In genomic region chr9:134187110-134187531, GRCh38 we compare ENCODE assay signal across 16 cellular contexts. TPM values are rescaled to one million over a fixed set of nuclear protein-coding genes. Genes with fewer than 3 reads are reported as not detected.
DNase-seq lines count a peak whose midpoint lies in the region; ATAC-seq, FAIRE-seq and TF ChIP-seq lines count a peak whose summit lies in the region.
"Had no signal": no experiment of that assay in that cellular context is flagged by ENCODE, and none has a peak within 500 bp of the region (broad histone marks: within the 10 kb centered on the region; RNA-seq: fewer than 3 reads in every experiment).

No MANE protein-coding gene starts in this region.

- H3K27me3 ChIP-seq in H1 (replicated peaks in 1 of 4; ENCODE audit: control insufficient read depth in 3 of 4, extremely low read depth in 1 of 4, insufficient read depth in 3 of 4, low read length in 3 of 4): peaks cover 0 to 8% (median 2%) of the 10 kb centered on the region in 4 experiments; a peak in 4 of 7 replicates
- H3K27me3 ChIP-seq: cardiac muscle cell had no signal

- TF ChIP-seq CTCF in activated CD8-positive, alpha-beta T cell treated with anti-CD3 and anti-CD28 coated beads for 36 hours (IDR thresholded peaks at IDR 0.05): no peak
- TF ChIP-seq CTCF in H1 (IDR thresholded peaks at IDR 0.05; ENCODE audit: control extremely low read depth in 1 of 3, insufficient read depth in 1 of 3, low read depth in 1 of 3, low read length in 3 of 3): no peak
- TF ChIP-seq CTCF in HFFc6 (IDR thresholded peaks at IDR 0.05): no peak

- no peak overlapping the region for H2BK120ac ChIP-seq in H1 (replicated peaks; ENCODE audit: low read depth, low read length)

- no peak overlapping the region for H3K4me3 Mint-ChIP-seq in activated CD8-positive, alpha-beta T cell treated with anti-CD3 and anti-CD28 coated beads for 36 hours
- H3K4me3 Mint-ChIP-seq in activated CD8-positive, alpha-beta T cell treated with anti-CD3 and anti-CD28 coated beads, Interleukin-2, amount 10 ng/mL, durations not matched to agents 7 days and 5 days: no peak overlapping the region
- H3K4me3 Mint-ChIP-seq in HFFc6: no peak overlapping the region
- no peak overlapping the region for H3K4me3 Mint-ChIP-seq in activated CD8-positive, alpha-beta memory T cell treated with anti-CD3 and anti-CD28 coated beads, Interleukin-2, amount 10 ng/mL, durations not matched to agents 7 days and 5 days
- H3K4me3 Mint-ChIP-seq: H9; stimulated activated effector memory CD8-positive, alpha-beta T cell treated with anti-CD3 and anti-CD28 coated beads, Interleukin-12 subunit alpha, Interleukin-12 subunit beta, amount 100 ng/mL, for 72 hours had no signal

- H4K5ac ChIP-seq in H1 (ENCODE audit: insufficient read length, low read depth, low read length): no peak overlapping the region

- H4K20me1 ChIP-seq in H1 (replicated peaks in 1 of 2; ENCODE audit: control insufficient read depth in 1 of 2, insufficient read depth in 2 of 2, low read length in 2 of 2): peaks cover 0 to 7% of the 10 kb centered on the region in 2 experiments

- ATAC-seq in activated CD8-positive, alpha-beta T cell treated with anti-CD3 and anti-CD28 coated beads for 36 hours: peak; percentile 11
- no peak for ATAC-seq in activated CD8-positive, alpha-beta T cell treated with anti-CD3 and anti-CD28 coated beads, Interleukin-2, amount 10 ng/mL, durations not matched to agents 7 days and 5 days
- peak; percentile 5 for ATAC-seq in sciatic nerve
- no peak for ATAC-seq in activated CD8-positive, alpha-beta memory T cell treated with anti-CD3 and anti-CD28 coated beads, Interleukin-2, amount 10 ng/mL, durations not matched to agents 7 days and 5 days
- ATAC-seq: stimulated activated effector memory CD8-positive, alpha-beta T cell treated with anti-CD3 and anti-CD28 coated beads, Interleukin-12 subunit alpha, Interleukin-12 subunit beta, amount 100 ng/mL, for 72 hours had no signal

- H3K4me3 ChIP-seq in H1 (ENCODE audit: extremely low read depth in 1 of 4, insufficient read depth in 2 of 4, low read depth in 3 of 4, low read length in 4 of 4): no peak overlapping the region
- H3K4me3 ChIP-seq: cardiac muscle cell, SK-N-MC had no signal

- H3K79me2 ChIP-seq in H1 (ENCODE audit: control insufficient read depth in 1 of 2, insufficient read depth in 2 of 2, low read length in 2 of 2): no peaks in the 10 kb centered on the region

- POLR2A ChIA-PET in activated CD8-positive, alpha-beta T cell treated with anti-CD3 and anti-CD28 coated beads for 36 hours (lab: Charles Lee): no interaction called here
- POLR2A ChIA-PET in activated CD8-positive, alpha-beta T cell treated with anti-CD3 and anti-CD28 coated beads, Interleukin-2, amount 10 ng/mL, durations not matched to agents 7 days and 5 days (lab: Charles Lee): no interaction called here
- POLR2A ChIA-PET in H1 (lab: Charles Lee; ENCODE audit: partially characterized antibody): interaction anchor here (1.2 kb wide), 1 partner anchor 36 kb away, joined by 4 read pairs; no protein-coding TSS in a partner anchor

- no peak for TF ChIP-seq POLR2A in H1 (IDR thresholded peaks at IDR 0.05; ENCODE audit: control extremely low read depth in 1 of 2, low read depth in 2 of 2, low read length in 2 of 2)

- no peaks in the 10 kb centered on the region for H3K27me3 Mint-ChIP-seq in activated CD8-positive, alpha-beta T cell treated with anti-CD3 and anti-CD28 coated beads for 36 hours
- peaks cover 12% of the 10 kb centered on the region for H3K27me3 Mint-ChIP-seq in activated CD8-positive, alpha-beta T cell treated with anti-CD3 and anti-CD28 coated beads, Interleukin-2, amount 10 ng/mL, durations not matched to agents 7 days and 5 days (ENCODE audit: low read depth)
- H3K27me3 Mint-ChIP-seq in HFFc6 (ENCODE audit: insufficient read depth): peaks cover 16% of the 10 kb centered on the region
- peaks cover 13% of the 10 kb centered on the region for H3K27me3 Mint-ChIP-seq in activated CD8-positive, alpha-beta memory T cell treated with anti-CD3 and anti-CD28 coated beads, Interleukin-2, amount 10 ng/mL, durations not matched to agents 7 days and 5 days

- H3K23me2 ChIP-seq in H1 (ENCODE audit: low read depth, low read length): peaks cover 10% of the 10 kb centered on the region; the same call in 1 of the 2 replicates

- no peak overlapping the region for H3K27ac Mint-ChIP-seq in activated CD8-positive, alpha-beta T cell treated with anti-CD3 and anti-CD28 coated beads for 36 hours
- no peak overlapping the region for H3K27ac Mint-ChIP-seq in activated CD8-positive, alpha-beta T cell treated with anti-CD3 and anti-CD28 coated beads, Interleukin-2, amount 10 ng/mL, durations not matched to agents 7 days and 5 days
- H3K27ac Mint-ChIP-seq in HFFc6: no peak overlapping the region
- no peak overlapping the region for H3K27ac Mint-ChIP-seq in activated CD8-positive, alpha-beta memory T cell treated with anti-CD3 and anti-CD28 coated beads, Interleukin-2, amount 10 ng/mL, durations not matched to agents 7 days and 5 days
- H3K27ac Mint-ChIP-seq: H9 had no signal

- H2AK5ac ChIP-seq in H1 (ENCODE audit: low read depth, low read length): no peak overlapping the region

- H3K4me1 Mint-ChIP-seq in activated CD8-positive, alpha-beta T cell treated with anti-CD3 and anti-CD28 coated beads for 36 hours (ENCODE audit: low read depth): peaks cover 19% of the 10 kb centered on the region
- peaks cover 12% of the 10 kb centered on the region for H3K4me1 Mint-ChIP-seq in activated CD8-positive, alpha-beta T cell treated with anti-CD3 and anti-CD28 coated beads, Interleukin-2, amount 10 ng/mL, durations not matched to agents 7 days and 5 days (ENCODE audit: low read depth)
- no peaks in the 10 kb centered on the region for H3K4me1 Mint-ChIP-seq in HFFc6 (ENCODE audit: low read depth)
- H3K4me1 Mint-ChIP-seq in activated CD8-positive, alpha-beta memory T cell treated with anti-CD3 and anti-CD28 coated beads, Interleukin-2, amount 10 ng/mL, durations not matched to agents 7 days and 5 days: peaks cover 12% of the 10 kb centered on the region

- 93% methylated on average over 9 of the region's 12 CpGs; no CpG with 5 or more reads in 1 of the 2 experiments for WGBS in H1 (ENCODE audit: extremely low coverage in 1 of 2, insufficient coverage in 1 of 2, insufficient read length in 1 of 2, insufficient replicate concordance in 2 of 2, low coverage in 1 of 2, low lambda C conversion rate in 2 of 2, missing lambda C conversion rate in 1 of 2), 2 experiments

- no peak overlapping the region for H3K27ac ChIP-seq in H1 (ENCODE audit: low read depth, low read length)
- H3K27ac ChIP-seq: cardiac muscle cell, SK-N-MC had no signal

- no peak overlapping the region for H2BK5ac ChIP-seq in H1 (ENCODE audit: low read depth, low read length)

- no peak overlapping the region for H3K23ac ChIP-seq in H1 (ENCODE audit: insufficient read length)

- no peak overlapping the region for H2AFZ ChIP-seq in H1 (ENCODE audit: low read length)

- no peak overlapping the region for H2BK15ac ChIP-seq in H1 (ENCODE audit: low read length)

- no peak overlapping the region for H3K9ac ChIP-seq in H1 (replicated peaks in 1 of 4; ENCODE audit: extremely low read depth in 1 of 4, low read depth in 3 of 4, low read length in 3 of 4)

- intact Hi-C loops in activated CD8-positive, alpha-beta T cell treated with anti-CD3 and anti-CD28 coated beads for 36 hours (cut with micrococcal nuclease): no loop called here
- intact Hi-C loops in sciatic nerve (cut with DNase I): no loop called here

- H3K14ac ChIP-seq in H1 (ENCODE audit: insufficient read length): no peak overlapping the region

- no peak overlapping the region for H3K18ac ChIP-seq in H1 (ENCODE audit: extremely low read depth, low read length)

- H3K9me3 Mint-ChIP-seq in activated CD8-positive, alpha-beta T cell treated with anti-CD3 and anti-CD28 coated beads for 36 hours: peaks cover 6% of the 10 kb centered on the region
- no peaks in the 10 kb centered on the region for H3K9me3 Mint-ChIP-seq in activated CD8-positive, alpha-beta T cell treated with anti-CD3 and anti-CD28 coated beads, Interleukin-2, amount 10 ng/mL, durations not matched to agents 7 days and 5 days (ENCODE audit: insufficient read depth)
- H3K9me3 Mint-ChIP-seq in HFFc6: peaks cover 8% of the 10 kb centered on the region
- peaks cover 7% of the 10 kb centered on the region for H3K9me3 Mint-ChIP-seq in activated CD8-positive, alpha-beta memory T cell treated with anti-CD3 and anti-CD28 coated beads, Interleukin-2, amount 10 ng/mL, durations not matched to agents 7 days and 5 days (ENCODE audit: low read depth)
- H3K9me3 Mint-ChIP-seq: stimulated activated effector memory CD8-positive, alpha-beta T cell treated with anti-CD3 and anti-CD28 coated beads, Interleukin-12 subunit alpha, Interleukin-12 subunit beta, amount 100 ng/mL, for 72 hours had no signal

- H3K4me2 ChIP-seq in H1 (ENCODE audit: insufficient read depth in 1 of 2, low read depth in 2 of 2, low read length in 2 of 2): no peak overlapping the region

- H3K79me1 ChIP-seq in H1 (ENCODE audit: low read depth, low read length): 0 out of 2 replicates have a peak, but pooled peaks cover 2% of the 10 kb centered on the region

- DNase-seq in activated CD8-positive, alpha-beta T cell treated with anti-CD3 and anti-CD28 coated beads for 36 hours: peak; percentile 7
- no peak for DNase-seq in activated CD8-positive, alpha-beta T cell treated with anti-CD3 and anti-CD28 coated beads, Interleukin-2, amount 10 ng/mL, durations not matched to agents 7 days and 5 days
- DNase-seq in MV-4-11 (lab: John Stamatoyannopoulos, UW) (peak; percentile 59), H1 (ENCODE audit: low read depth in 1 of 2, low spot score in 2 of 2) (no peak), sciatic nerve (ENCODE audit: low spot score) (peak; percentile 53), HFFc6 (no peak), NCI-H774 (lab: John Stamatoyannopoulos, UW) (no peak)
- DNase-seq in activated CD8-positive, alpha-beta memory T cell treated with anti-CD3 and anti-CD28 coated beads, Interleukin-2, amount 10 ng/mL, durations not matched to agents 7 days and 5 days: no peak
- DNase-seq: activated CD4-positive, alpha-beta T cell treated with anti-CD3 and anti-CD28 coated beads, Interleukin-2, amount 50 U/mL, for 1 hour; H9; NCI-H1105; stimulated activated CD4-positive, alpha-beta T cell treated with anti-CD3 and anti-CD28 coated beads, Interleukin-2, amount 100 ng/mL, for 24 hours had no signal

- TF ChIP-seq RAD21 in H1 (IDR thresholded peaks at IDR 0.05 in 1 of 2, conservative IDR thresholded peaks at IDR 0.05 in 1 of 2; ENCODE audit: low read depth in 2 of 2, low read length in 2 of 2): peak in 1 of 2 experiments; percentile 23; a peak in 1 of 4 replicates

- no peaks in the 10 kb centered on the region for H3K36me3 Mint-ChIP-seq in activated CD8-positive, alpha-beta T cell treated with anti-CD3 and anti-CD28 coated beads for 36 hours (ENCODE audit: low read depth)
- H3K36me3 Mint-ChIP-seq in activated CD8-positive, alpha-beta T cell treated with anti-CD3 and anti-CD28 coated beads, Interleukin-2, amount 10 ng/mL, durations not matched to agents 7 days and 5 days (ENCODE audit: low read depth): peaks cover 5% of the 10 kb centered on the region
- no peaks in the 10 kb centered on the region for H3K36me3 Mint-ChIP-seq in HFFc6 (ENCODE audit: low read depth)
- H3K36me3 Mint-ChIP-seq in activated CD8-positive, alpha-beta memory T cell treated with anti-CD3 and anti-CD28 coated beads, Interleukin-2, amount 10 ng/mL, durations not matched to agents 7 days and 5 days: peaks cover 6% of the 10 kb centered on the region

- no peaks in the 10 kb centered on the region for H3K9me3 ChIP-seq in H1 (ENCODE audit: insufficient read depth in 2 of 2, low read depth in 1 of 2, low read length in 1 of 2)

- no peak for TF ChIP-seq EP300 in H1 (IDR thresholded peaks at IDR 0.05; ENCODE audit: borderline replicate concordance in 1 of 2, low read depth in 2 of 2, low read length in 2 of 2)

- peaks cover 0 to 17% (median 4%) of the 10 kb centered on the region in 4 experiments; a peak in 4 of 7 replicates for H3K4me1 ChIP-seq in H1 (replicated peaks in 1 of 4; ENCODE audit: control insufficient read depth in 3 of 4, insufficient read depth in 4 of 4, low read length in 3 of 4)

- H3K56ac ChIP-seq in H1 (replicated peaks; ENCODE audit: insufficient read length, low read depth, low read length): no peak overlapping the region

- H3K36me3 ChIP-seq in H1 (ENCODE audit: control insufficient read depth in 2 of 4, insufficient read depth in 4 of 4, low read length in 3 of 4): no peaks in the 10 kb centered on the region; a peak in 2 of 8 replicates
- H3K36me3 ChIP-seq: cardiac muscle cell had no signal

- no peak overlapping the region for H2BK20ac ChIP-seq in H1 (ENCODE audit: low read length)

- H2BK12ac ChIP-seq in H1 (ENCODE audit: low read depth, low read length): no peak overlapping the region

- FAIRE-seq in H1 (lab: Jason Lieb, UNC): no peak

- no peak overlapping the region for H4K91ac ChIP-seq in H1 (replicated peaks; ENCODE audit: insufficient read length, low read length)

- no peak overlapping the region for H4K8ac ChIP-seq in H1 (ENCODE audit: extremely low read depth, insufficient read depth, low read length)

- H3K4ac ChIP-seq in H1 (replicated peaks; ENCODE audit: insufficient read length, low read depth, low read length): peak overlapping the region; percentile 23

- CTCF ChIA-PET in activated CD8-positive, alpha-beta T cell treated with anti-CD3 and anti-CD28 coated beads for 36 hours (lab: Charles Lee): interaction anchor here (1.1 kb wide), 1 partner anchor 8 kb away, joined by 3 read pairs; no protein-coding TSS in a partner anchor
- CTCF ChIA-PET in activated CD8-positive, alpha-beta T cell treated with anti-CD3 and anti-CD28 coated beads, Interleukin-2, amount 10 ng/mL, durations not matched to agents 7 days and 5 days (lab: Charles Lee): no interaction called here
- CTCF ChIA-PET in H1 (lab: Charles Lee; ENCODE audit: partially characterized antibody): interaction anchor here (0.8 to 3.5 kb wide), 8 partner anchors 10 to 256 kb away, joined by 3 to 10 read pairs (median 4); partner anchors contain the start of gene RNU6ATAC
- CTCF ChIA-PET in activated CD8-positive, alpha-beta memory T cell treated with anti-CD3 and anti-CD28 coated beads, Interleukin-2, amount 10 ng/mL, durations not matched to agents 7 days and 5 days (lab: Charles Lee): interaction anchor here (2.0 kb wide), 1 partner anchor 255 kb away, joined by 6 read pairs; no protein-coding TSS in a partner anchor

RNA-seq across cellular contexts. Expression of gene RNU6ATAC, which starts 22.8 kb away (rescaled TPM):
- 10 to 100 TPM; 17.5 to 26.8 TPM for total RNA-seq in activated CD8-positive, alpha-beta T cell treated with anti-CD3 and anti-CD28 coated beads for 36 hours
- 10 to 100 TPM; 13.7 to 50.1 TPM for total RNA-seq in activated CD8-positive, alpha-beta T cell treated with anti-CD3 and anti-CD28 coated beads, Interleukin-2, amount 10 ng/mL, durations not matched to agents 7 days and 5 days
- 159 and 179 TPM in 2 replicates for total RNA-seq in H1 (2021; fragmentation: NEBNext Ultra II Directional; extraction: Animal tissue kit (Norgen Biotek cat#: 25700))
- not detected in 2 replicates for polyA plus RNA-seq in H1 (2011; rRNA removed)
- polyA plus RNA-seq in H1 (2011; cell fraction: cytosol; rRNA removed): not detected
- not detected for polyA plus RNA-seq in H1 (2011; cell fraction: nucleus; rRNA removed)
- polyA plus RNA-seq in H1 (2012, experiment 1 of 2): not detected in 4 replicates
- polyA plus RNA-seq in H1 (2012, experiment 2 of 2): not detected
- polyA plus RNA-seq in H1 (2013, experiment 1 of 2): not detected
- not detected for polyA plus RNA-seq in H1 (2013, experiment 2 of 2)
- under 0.01 TPM in 2 replicates for polyA minus RNA-seq in H1 (2011; rRNA and poly(A)+ RNA removed)
- 3,004 TPM for polyA minus RNA-seq in H1 (2011; cell fraction: cytosol; rRNA and poly(A)+ RNA removed)
- under 0.01 TPM for polyA minus RNA-seq in H1 (2011; cell fraction: nucleus; rRNA and poly(A)+ RNA removed)
- 193 TPM for total RNA-seq in sciatic nerve
- 100 to 1,000 TPM in 4 of 6 experiments, 10 to 100 TPM in 2; 23.5 to 228 (median 130) TPM for total RNA-seq in HFFc6 (2021; fragmentation: NEBNext Ultra II Directional; extraction: Animal tissue kit (Norgen Biotek cat#: 25700))
- 10 to 100 TPM in 1 of 2 experiments, not detected in 1; 46.3 TPM for total RNA-seq in activated CD8-positive, alpha-beta memory T cell treated with anti-CD3 and anti-CD28 coated beads, Interleukin-2, amount 10 ng/mL, durations not matched to agents 7 days and 5 days
- total RNA-seq: cardiac muscle cell, HT1080 had no signal
- polyA plus RNA-seq: cardiac muscle cell had no signal

RNA-seq across cellular contexts. Expression of gene WDR5, which starts 51.2 kb away (rescaled TPM):
- 10 to 100 TPM; 50.9 to 53.3 TPM for total RNA-seq in activated CD8-positive, alpha-beta T cell treated with anti-CD3 and anti-CD28 coated beads for 36 hours
- total RNA-seq in activated CD8-positive, alpha-beta T cell treated with anti-CD3 and anti-CD28 coated beads, Interleukin-2, amount 10 ng/mL, durations not matched to agents 7 days and 5 days: 10 to 100 TPM; 43.6 to 47.8 TPM
- total RNA-seq in H1 (2021; fragmentation: NEBNext Ultra II Directional; extraction: Animal tissue kit (Norgen Biotek cat#: 25700)): 68.1 and 69.7 TPM in 2 replicates
- 38.4 and 60.6 TPM in 2 replicates for polyA plus RNA-seq in H1 (2011; rRNA removed)
- 56.9 TPM for polyA plus RNA-seq in H1 (2011; cell fraction: cytosol; rRNA removed)
- polyA plus RNA-seq in H1 (2011; cell fraction: nucleus; rRNA removed): 76.4 TPM
- polyA plus RNA-seq in H1 (2012, experiment 1 of 2): 42.0 to 58.2 TPM (median 56.5 TPM) in 4 replicates
- polyA plus RNA-seq in H1 (2012, experiment 2 of 2): 44.3 TPM
- 35.2 TPM for polyA plus RNA-seq in H1 (2013, experiment 1 of 2)
- 36.8 TPM for polyA plus RNA-seq in H1 (2013, experiment 2 of 2)
- 22.2 and 24.4 TPM in 2 replicates for polyA minus RNA-seq in H1 (2011; rRNA and poly(A)+ RNA removed)
- 25.7 TPM for polyA minus RNA-seq in H1 (2011; cell fraction: cytosol; rRNA and poly(A)+ RNA removed)
- 26.3 TPM for polyA minus RNA-seq in H1 (2011; cell fraction: nucleus; rRNA and poly(A)+ RNA removed)
- 24.9 TPM for total RNA-seq in sciatic nerve
- total RNA-seq in HFFc6 (2021; fragmentation: NEBNext Ultra II Directional; extraction: Animal tissue kit (Norgen Biotek cat#: 25700)): 10 to 100 TPM; 24.6 to 31.1 (median 26.8) TPM
- 10 to 100 TPM; 41.2 to 47.0 TPM for total RNA-seq in activated CD8-positive, alpha-beta memory T cell treated with anti-CD3 and anti-CD28 coated beads, Interleukin-2, amount 10 ng/mL, durations not matched to agents 7 days and 5 days

Comparison
In these comparisons a context has a peak if more than half of its experiments do, and no peak if none do; other contexts are left out.
1. ATAC-seq: peak in activated CD8-positive, alpha-beta T cell treated with anti-CD3 and anti-CD28 coated beads for 36 hours (single experiment) and sciatic nerve (single experiment); none in activated CD8-positive, alpha-beta T cell treated with anti-CD3 and anti-CD28 coated beads, Interleukin-2, amount 10 ng/mL, durations not matched to agents 7 days and 5 days (single experiment) and activated CD8-positive, alpha-beta memory T cell treated with anti-CD3 and anti-CD28 coated beads, Interleukin-2, amount 10 ng/mL, durations not matched to agents 7 days and 5 days (single experiment).
2. DNase-seq: peak in activated CD8-positive, alpha-beta T cell treated with anti-CD3 and anti-CD28 coated beads for 36 hours (single experiment), MV-4-11 (single experiment) and sciatic nerve (single experiment); none in activated CD8-positive, alpha-beta T cell treated with anti-CD3 and anti-CD28 coated beads, Interleukin-2, amount 10 ng/mL, durations not matched to agents 7 days and 5 days (single experiment), H1 (0 of 2), HFFc6 (single experiment), activated CD8-positive, alpha-beta memory T cell treated with anti-CD3 and anti-CD28 coated beads, Interleukin-2, amount 10 ng/mL, durations not matched to agents 7 days and 5 days (single experiment) and NCI-H774 (single experiment).